Comparison of ENCODE assay signal across 16 cellular contexts in the genomic region with DNA sequence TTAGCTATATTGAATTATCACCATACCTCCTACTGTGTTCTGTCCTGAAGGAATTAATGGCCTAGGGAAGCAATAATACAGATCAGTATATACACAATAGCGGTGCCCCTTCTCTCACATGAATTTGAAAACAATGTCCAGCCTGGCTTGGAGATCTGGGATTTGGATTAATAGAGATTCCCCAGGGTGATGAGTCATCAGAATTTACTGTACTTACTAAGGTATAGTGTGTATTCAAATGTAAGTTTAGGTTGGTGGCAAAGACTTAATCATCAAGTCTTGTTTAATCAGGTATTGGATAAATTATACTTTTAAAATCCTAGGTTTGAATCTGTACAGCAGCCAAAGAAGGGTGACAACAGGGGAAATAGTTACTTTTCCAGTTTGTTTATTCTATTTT.
DNase-seq lines count a peak whose midpoint lies in the region; ATAC-seq and TF ChIP-seq lines count a peak whose summit lies in the region.
"Had no signal": no experiment of that assay in that cellular context is flagged by ENCODE, and none has a peak within 500 bp of the region (broad histone marks: within the 10 kb centered on the region; RNA-seq: fewer than 3 reads in every experiment).

No MANE protein-coding gene starts in this region.

- no peaks in the 10 kb centered on the region for H3K27me3 ChIP-seq in PC-3 (ENCODE audit: low read length)
- H3K27me3 ChIP-seq in osteoblast (ENCODE audit: insufficient read depth, low read length), result no peaks in the 10 kb centered on the region

- peak overlapping the region; percentile 51 for H3K27ac Mint-ChIP-seq in Calu3 (ENCODE audit: unreplicated experiment)
- H3K27ac Mint-ChIP-seq in activated naive CD4-positive, alpha-beta T cell treated with anti-CD3 and anti-CD28 coated beads for 36 hours, result no peak overlapping the region
- H3K27ac Mint-ChIP-seq: activated CD8-positive, alpha-beta memory T cell treated with anti-CD3 and anti-CD28 coated beads, Interleukin-2, amount 10 ng/mL, durations not matched to agents 7 days and 5 days; stimulated activated naive B cell treated with anti-CD40 and anti-IgM and Interleukin-4, amounts not matched to agents 10 μg/mL and 1 μg/mL and 100 μg/mL, for 72 hours had no signal

- peaks cover 6% of the 10 kb centered on the region for H3K36me3 Mint-ChIP-seq in Calu3 (ENCODE audit: insufficient read depth, unreplicated experiment)
- no peaks in the 10 kb centered on the region for H3K36me3 Mint-ChIP-seq in activated naive CD4-positive, alpha-beta T cell treated with anti-CD3 and anti-CD28 coated beads for 36 hours (ENCODE audit: low read depth)
- H3K36me3 Mint-ChIP-seq: activated CD8-positive, alpha-beta memory T cell treated with anti-CD3 and anti-CD28 coated beads, Interleukin-2, amount 10 ng/mL, durations not matched to agents 7 days and 5 days; stimulated activated naive B cell treated with anti-CD40 and anti-IgM and Interleukin-4, amounts not matched to agents 10 μg/mL and 1 μg/mL and 100 μg/mL, for 72 hours had no signal

- no peak overlapping the region for H3K9ac ChIP-seq in PC-3 (ENCODE audit: low read length)

- H3K9me3 ChIP-seq in PC-3 (ENCODE audit: low read length) (no peaks in the 10 kb centered on the region), osteoblast (ENCODE audit: low read depth, low read length) (no peaks in the 10 kb centered on the region)

- in situ Hi-C loops in KBM-7 (cut with MboI; ENCODE audit: low pct_unique_long_range_greater_than_20kb, low sequenced_read_pairs), result no loop called here

- CTCF ChIA-PET in Calu3 (lab: Charles Lee), result interaction anchor here (0.6 to 1.1 kb wide), 4 partner anchors 43 to 151 kb away, joined by 3 to 5 read pairs (median 4); no protein-coding TSS in a partner anchor
- CTCF ChIA-PET in PC-3 (lab: Charles Lee), result no interaction called here
- CTCF ChIA-PET in activated naive CD4-positive, alpha-beta T cell treated with anti-CD3 and anti-CD28 coated beads for 36 hours (lab: Charles Lee), result interaction anchor here (1.1 kb wide), 1 partner anchor 38 kb away, joined by 3 read pairs; no protein-coding TSS in a partner anchor

- intact Hi-C loops in Calu3 (cut with micrococcal nuclease; ENCODE audit: unreplicated experiment), result no loop called here
- intact Hi-C loops in PC-3 (cut with micrococcal nuclease), result no loop called here
- intact Hi-C loops in activated naive CD4-positive, alpha-beta T cell treated with anti-CD3 and anti-CD28 coated beads for 36 hours (cut with micrococcal nuclease), result no loop called here

- peak overlapping the region; percentile 32 for H3K4me2 ChIP-seq in PC-3 (ENCODE audit: low read length)
- no peak overlapping the region for H3K4me2 ChIP-seq in osteoblast (ENCODE audit: insufficient read depth, low read length)

- no TSS peak for BruUV-seq in Calu3 (replicated peaks; lab: Mats Ljungman, UMichigan)
- no TSS peak for BruUV-seq in PC-3 (replicated peaks; lab: Mats Ljungman, UMichigan)

- ATAC-seq in PC-3, result peak; percentile 45
- peak; percentile 76 for ATAC-seq in esophagus mucosa
- no peak for ATAC-seq in HG02884 (IDR thresholded peaks at IDR 0.05; ENCODE audit: unreplicated experiment)
- ATAC-seq: activated CD4-positive, CD25-positive, alpha-beta regulatory T cell treated with anti-CD3 and anti-CD28 coated beads, Interleukin-2, amount 50 U/mL, for 24 hours; activated CD8-positive, alpha-beta memory T cell treated with anti-CD3 and anti-CD28 coated beads, Interleukin-2, amount 10 ng/mL, durations not matched to agents 7 days and 5 days; stimulated activated naive B cell treated with anti-CD40 and anti-IgM and Interleukin-4, amounts not matched to agents 10 μg/mL and 1 μg/mL and 100 μg/mL, for 72 hours had no signal

- H3K36me3 ChIP-seq in PC-3 (ENCODE audit: low read depth, low read length) (no peaks in the 10 kb centered on the region), osteoblast (ENCODE audit: insufficient read depth, low read length) (no peaks in the 10 kb centered on the region)

- H3K4me3 Mint-ChIP-seq in Calu3 (ENCODE audit: low read depth, unreplicated experiment), result no peak overlapping the region
- no peak overlapping the region for H3K4me3 Mint-ChIP-seq in activated naive CD4-positive, alpha-beta T cell treated with anti-CD3 and anti-CD28 coated beads for 36 hours
- H3K4me3 Mint-ChIP-seq: activated CD8-positive, alpha-beta memory T cell treated with anti-CD3 and anti-CD28 coated beads, Interleukin-2, amount 10 ng/mL, durations not matched to agents 7 days and 5 days; stimulated activated naive B cell treated with anti-CD40 and anti-IgM and Interleukin-4, amounts not matched to agents 10 μg/mL and 1 μg/mL and 100 μg/mL, for 72 hours had no signal

- H3K4me1 ChIP-seq in PC-3 (ENCODE audit: insufficient read depth, low read length) (peaks cover 45% of the 10 kb centered on the region), osteoblast (ENCODE audit: insufficient read depth, low read length) (peaks cover 29% of the 10 kb centered on the region)

- H3K4me1 Mint-ChIP-seq in Calu3 (ENCODE audit: low read depth, unreplicated experiment), result peaks cover 48% of the 10 kb centered on the region
- H3K4me1 Mint-ChIP-seq in activated naive CD4-positive, alpha-beta T cell treated with anti-CD3 and anti-CD28 coated beads for 36 hours (ENCODE audit: low read depth), result peaks cover 2% of the 10 kb centered on the region
- H3K4me1 Mint-ChIP-seq: activated CD8-positive, alpha-beta memory T cell treated with anti-CD3 and anti-CD28 coated beads, Interleukin-2, amount 10 ng/mL, durations not matched to agents 7 days and 5 days; stimulated activated naive B cell treated with anti-CD40 and anti-IgM and Interleukin-4, amounts not matched to agents 10 μg/mL and 1 μg/mL and 100 μg/mL, for 72 hours had no signal

- H3K27ac ChIP-seq in PC-3 (ENCODE audit: low read length), result peak overlapping the region; percentile 29; the same call in 1 of the 2 replicates
- H3K27ac ChIP-seq in osteoblast (ENCODE audit: low read depth, low read length), result no peak overlapping the region

- no peaks in the 10 kb centered on the region for H4K20me1 ChIP-seq in PC-3 (ENCODE audit: low read length)
- H4K20me1 ChIP-seq in osteoblast (ENCODE audit: insufficient read depth, low read length), result no peaks in the 10 kb centered on the region

- H3K79me2 ChIP-seq in PC-3 (ENCODE audit: low read length) (no peaks in the 10 kb centered on the region), osteoblast (ENCODE audit: insufficient read depth, low read length) (no peaks in the 10 kb centered on the region)

- no peak for TF ChIP-seq CTCF in Calu3 (IDR thresholded peaks at IDR 0.05; ENCODE audit: unreplicated experiment)
- no peak for TF ChIP-seq CTCF in PC-3 (conservative IDR thresholded peaks at IDR 0.05; ENCODE audit: low read depth, low read length)
- no peak for TF ChIP-seq CTCF in osteoblast (IDR thresholded peaks at IDR 0.05; ENCODE audit: extremely low read depth, low read depth, low read length)

- POLR2A ChIA-PET in PC-3 (lab: Charles Lee; ENCODE audit: unreplicated experiment), result no interaction called here

- H3K9me2 ChIP-seq in PC-3 (replicated peaks; ENCODE audit: low read length), result no peaks in the 10 kb centered on the region

- H3F3A ChIP-seq in PC-3 (ENCODE audit: low read length, unreplicated experiment), result peaks cover 4% of the 10 kb centered on the region

- H3K4me3 ChIP-seq in PC-3 (ENCODE audit: low read length), result no peak overlapping the region
- H3K4me3 ChIP-seq in osteoblast (ENCODE audit: insufficient read depth, low read length), result no peak overlapping the region
- H3K4me3 ChIP-seq: lung, skin epidermis had no signal

- H3K27me3 Mint-ChIP-seq in Calu3 (ENCODE audit: unreplicated experiment), result no peaks in the 10 kb centered on the region
- peaks cover 14% of the 10 kb centered on the region for H3K27me3 Mint-ChIP-seq in activated naive CD4-positive, alpha-beta T cell treated with anti-CD3 and anti-CD28 coated beads for 36 hours (ENCODE audit: low read depth)

- H3K9me3 Mint-ChIP-seq in Calu3 (ENCODE audit: low read depth, unreplicated experiment), result peaks cover 4% of the 10 kb centered on the region
- no peaks in the 10 kb centered on the region for H3K9me3 Mint-ChIP-seq in activated naive CD4-positive, alpha-beta T cell treated with anti-CD3 and anti-CD28 coated beads for 36 hours
- H3K9me3 Mint-ChIP-seq: stimulated activated naive B cell treated with anti-CD40 and anti-IgM and Interleukin-4, amounts not matched to agents 10 μg/mL and 1 μg/mL and 100 μg/mL, for 72 hours had no signal

- DNase-seq in Calu3 (no peak), PC-3 (peak; percentile 66), osteoblast (ENCODE audit: insufficient read length, low spot score, missing footprints) (no peak), KBM-7 (no peak), DMS 273 treated with DMSO at 0.1 percent for 48 hours (lab: John Stamatoyannopoulos, UW) (no peak)
- no peak for DNase-seq in activated naive CD4-positive, alpha-beta T cell treated with anti-CD3 and anti-CD28 coated beads for 36 hours
- DNase-seq: activated CD8-positive, alpha-beta memory T cell treated with anti-CD3 and anti-CD28 coated beads, Interleukin-2, amount 10 ng/mL, durations not matched to agents 7 days and 5 days; activated gamma-delta T cell treated with Interleukin-2 at 50 U/mL for 16 hours; cortex of kidney; H7; stimulated activated naive B cell treated with anti-CD40 and anti-IgM and Interleukin-4, amounts not matched to agents 10 μg/mL and 1 μg/mL and 100 μg/mL, for 72 hours had no signal

- H2AFZ ChIP-seq in PC-3 (ENCODE audit: low read length) (no peak overlapping the region), osteoblast (ENCODE audit: low read length) (peak overlapping the region; percentile 32)
